8 cellular contexts compared by ENCODE assay signal in genomic region chr9:92671323-92671722, GRCh38. TPM values are rescaled to one million over a fixed set of nuclear protein-coding genes. Genes with fewer than 3 reads are reported as not detected.
DNase-seq lines count a peak whose midpoint lies in the region; ATAC-seq lines count a peak whose summit lies in the region.

No MANE protein-coding gene starts in this region.

- DNase-seq in activated effector memory CD4-positive, alpha-beta T cell treated with anti-CD3 and anti-CD28 coated beads, Interleukin-2, amount 50 U/mL, for 16 hours, result peak; percentile 61
- no peak for DNase-seq in activated effector memory CD4-positive, alpha-beta T cell treated with Interleukin-2 at 50 U/mL for 16 hours
- DNase-seq in SW480 (ENCODE audit: low spot score) (peak; percentile 39), fibroblast of peridontal ligament (ENCODE audit: extremely low read depth) (peak; percentile 76), posterior vena cava (ENCODE audit: low spot score) (peak; percentile 80), NCI-H1092 (lab: John Stamatoyannopoulos, UW) (no peak)

- intact Hi-C loops in posterior vena cava (cut with DNase I), result no loop called here

- no peak for ATAC-seq in HG03342 (IDR thresholded peaks at IDR 0.05; ENCODE audit: unreplicated experiment)
- no peak for ATAC-seq in GM21526 (IDR thresholded peaks at IDR 0.05; ENCODE audit: low FRiP score, unreplicated experiment)

RNA-seq across cellular contexts. Expression of gene IPPK, which starts 1.4 kb away (rescaled TPM):
- total RNA-seq in posterior vena cava, result 1 to 10 TPM; 5.8 to 6.6 TPM

Comparison
In these comparisons a context has a peak if more than half of its experiments do, and no peak if none do; other contexts are left out.
1. DNase-seq: peak in activated effector memory CD4-positive, alpha-beta T cell treated with anti-CD3 and anti-CD28 coated beads, Interleukin-2, amount 50 U/mL, for 16 hours (single experiment), SW480 (single experiment), fibroblast of peridontal ligament (single experiment) and posterior vena cava (single experiment); none in activated effector memory CD4-positive, alpha-beta T cell treated with Interleukin-2 at 50 U/mL for 16 hours (single experiment) and NCI-H1092 (single experiment).